ENCODE assay signal across 8 cellular contexts in the genomic region with DNA sequence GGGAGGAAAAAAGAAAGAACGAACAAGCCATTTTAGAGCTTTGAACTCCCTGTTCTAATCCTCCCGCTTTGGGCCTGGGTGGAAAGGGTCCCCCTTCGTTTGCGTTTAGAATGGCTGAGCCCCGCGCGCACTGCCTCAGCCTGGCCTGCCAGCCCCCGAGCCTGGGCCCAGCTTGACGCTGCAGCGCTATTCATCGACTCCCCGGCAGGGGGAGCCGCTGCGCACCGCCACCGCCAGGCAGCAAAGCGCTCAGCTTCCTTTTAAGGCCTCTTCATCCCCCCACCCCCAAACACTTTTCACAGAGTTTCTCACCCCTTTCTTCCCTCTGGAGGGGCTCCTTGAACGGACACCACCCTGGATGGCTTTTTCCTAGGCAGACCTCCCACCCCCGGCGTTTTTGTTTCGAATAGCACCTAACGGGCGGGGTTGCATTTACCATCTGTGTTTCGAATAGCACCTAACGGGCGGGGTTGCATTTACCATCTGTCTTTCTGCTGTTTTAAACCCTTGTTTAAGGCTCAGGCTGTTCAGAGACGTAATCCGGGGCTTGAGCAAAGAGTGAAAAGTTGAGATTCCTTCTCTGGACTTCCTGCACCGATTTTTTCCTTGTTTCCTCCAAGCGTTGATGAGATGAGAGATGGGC. TPM values are rescaled to one million over a fixed set of nuclear protein-coding genes. Genes with fewer than 3 reads are reported as not detected.
A peak's percentile ranks its signal among the peaks of the same experiment; 100 is the strongest.
DNase-seq lines count a peak whose midpoint lies in the region; ATAC-seq, FAIRE-seq and TF ChIP-seq lines count a peak whose summit lies in the region.

No MANE protein-coding gene starts in this region.

- TF ChIP-seq EP300 in upper lobe of left lung (IDR thresholded peaks at IDR 0.05) = no peak

- H3K36me3 ChIP-seq in mucosa of descending colon (ENCODE audit: low read depth) (no peaks in the 10 kb centered on the region), upper lobe of left lung (no peaks in the 10 kb centered on the region)

- FAIRE-seq in D721Med (lab: Jason Lieb, UNC) = no peak

- H3K27me3 ChIP-seq in upper lobe of left lung = no peaks in the 10 kb centered on the region

- TF ChIP-seq CTCF in D721Med (IDR thresholded peaks at IDR 0.05; ENCODE audit: insufficient read depth, missing control alignments) (peak; percentile 67), cardiac fibroblast (IDR thresholded peaks at IDR 0.05; ENCODE audit: low read depth, low read length) (peak; percentile 46), mucosa of descending colon (IDR thresholded peaks at IDR 0.05) (peak; percentile 39), upper lobe of left lung (IDR thresholded peaks at IDR 0.05) (peak; percentile 35 to 71 (median 62))

- peaks cover 2% of the 10 kb centered on the region for H3K9me3 ChIP-seq in mucosa of descending colon
- no peaks in the 10 kb centered on the region for H3K9me3 ChIP-seq in upper lobe of left lung

- TF ChIP-seq POLR2A in upper lobe of left lung (IDR thresholded peaks at IDR 0.05) = no peak

- H3K4me3 ChIP-seq in cardiac fibroblast (replicated peaks in 1 of 2; ENCODE audit: low read depth in 2 of 2, low read length in 2 of 2) (no peak overlapping the region), mucosa of descending colon (no peak overlapping the region), upper lobe of left lung (no peak overlapping the region)

- peak; percentile 80 for ATAC-seq in mucosa of descending colon
- ATAC-seq in upper lobe of left lung (ENCODE audit: low FRiP score in 2 of 2) = peak in 1 of 2 donors; percentile 83
- ATAC-seq in HG03457 (IDR thresholded peaks at IDR 0.05; ENCODE audit: unreplicated experiment) = no peak
- no peak for ATAC-seq in GM21723 (IDR thresholded peaks at IDR 0.05; ENCODE audit: unreplicated experiment)

- no peak overlapping the region for H3K27ac ChIP-seq in upper lobe of left lung

- WGBS in upper lobe of left lung, 2 donors = 44 to 60% methylated on average over 22 to 30 of the region's 30 CpGs

- intact Hi-C loops in mucosa of descending colon (cut with DNase I, micrococcal nuclease) = no loop called here

- H3K4me1 ChIP-seq in mucosa of descending colon (ENCODE audit: low read depth) (no peaks in the 10 kb centered on the region), upper lobe of left lung (no peaks in the 10 kb centered on the region)

- peak; percentile 24 for DNase-seq in D721Med (ENCODE audit: insufficient read length, low spot score)
- DNase-seq in NCI-H460 (ENCODE audit: extremely low read depth, low read depth) = peak; percentile 1
- DNase-seq in cardiac fibroblast (ENCODE audit: low read depth in 2 of 2) = no peak
- DNase-seq in mucosa of descending colon = peak in 2 of 3 donors; percentile 18 to 36
- peak in 1 of 2 donors; percentile 90 for DNase-seq in upper lobe of left lung
- DNase-seq in NCI-H1105 (lab: John Stamatoyannopoulos, UW) = no peak

RNA-seq across cellular contexts. Expression of gene PIWIL1, which starts 56.4 kb away (rescaled TPM):
- total RNA-seq in NCI-H460 (2014; rRNA removed; shearing (Covaris generic)) = 0.02 TPM in 1 of 2 replicates, not detected in the other
- not detected in 2 replicates for polyA plus RNA-seq in NCI-H460 (2014; cell fraction: nucleus; rRNA removed)
- total RNA-seq in mucosa of descending colon (under 1 TPM in 1 of 3 donors, not detected in 2; 0.23 TPM), upper lobe of left lung (not detected)

Comparison
In these comparisons a context has a peak if more than half of its experiments do, and no peak if none do; other contexts are left out.
1. DNase-seq: peak in D721Med (single experiment), NCI-H460 (single experiment) and mucosa of descending colon (2 of 3); none in cardiac fibroblast (0 of 2) and NCI-H1105 (single experiment).
2. Peak in every context shown above with its lines, with median percentiles within 50 percentile points of each other: CTCF ChIP-seq.